Comparison of ENCODE assay signal across 1 cellular context in the genomic region with DNA sequence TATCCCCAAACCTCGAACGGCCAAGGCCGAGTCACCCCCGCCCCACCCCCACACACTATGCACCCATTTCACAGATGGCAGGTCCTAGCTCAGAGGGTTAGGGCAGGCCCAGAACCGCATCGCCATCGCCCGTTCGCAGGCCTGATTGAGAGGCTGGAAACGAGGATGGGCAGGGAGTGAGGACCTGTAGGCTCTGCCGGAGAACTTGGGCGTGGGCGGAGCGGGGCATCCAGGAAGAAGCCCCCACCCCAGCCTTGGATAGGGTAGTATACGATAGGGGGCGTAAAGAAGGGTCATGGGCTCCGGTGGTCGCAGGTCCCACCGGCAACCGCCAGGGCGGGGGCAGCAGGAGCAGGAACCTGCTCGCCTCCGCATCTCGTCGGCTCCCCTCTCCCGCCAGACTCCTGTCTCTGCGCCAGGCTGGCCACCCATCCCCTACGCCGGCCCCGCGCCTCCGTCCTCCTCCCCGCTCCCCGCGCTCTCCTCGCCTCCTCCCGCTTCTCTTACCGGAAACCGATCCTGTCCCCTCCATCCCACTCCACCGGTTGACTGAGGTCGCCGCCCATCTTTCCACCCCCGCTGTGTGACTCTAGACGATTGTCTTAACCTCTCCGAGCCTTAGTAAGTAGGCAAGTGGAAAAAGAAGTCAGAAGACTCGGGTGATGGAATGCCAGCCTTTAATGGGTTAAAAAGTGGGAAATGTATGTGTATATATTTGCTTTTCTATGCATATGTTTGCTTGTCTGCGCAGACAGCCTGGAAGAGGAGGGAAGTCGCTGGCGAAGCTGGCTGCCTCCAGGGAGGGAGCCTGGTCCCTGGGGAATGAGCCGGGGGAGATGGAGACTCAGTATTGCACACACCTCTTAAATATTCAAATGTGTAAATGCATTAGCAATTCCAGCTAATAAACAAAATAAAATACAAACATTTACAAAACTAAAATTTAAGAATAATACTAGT.
TF ChIP-seq lines count a peak whose summit lies in the region.

No MANE protein-coding gene starts in this region.

TF ChIP-seq in GM12878, 131 proteins besides CTCF, POLR2A, EP300 and RAD21:
- peak; percentile 53 for TF ChIP-seq MEF2B (IDR thresholded peaks at IDR 0.05; ENCODE audit: partially characterized antibody, poor library complexity, severe bottlenecking)
- TF ChIP-seq WRNIP1 (IDR thresholded peaks at IDR 0.05; ENCODE audit: borderline replicate concordance, low read depth, low read length): no peak
